ENCODE assay signal across 26 cellular contexts in genomic region chr9:14136047-14136446, GRCh38.
DNase-seq lines count a peak whose midpoint lies in the region; TF ChIP-seq lines count a peak whose summit lies in the region.
"Had no signal": no experiment of that assay in that cellular context is flagged by ENCODE, and none has a peak within 500 bp of the region (broad histone marks: within the 10 kb centered on the region; RNA-seq: fewer than 3 reads in every experiment).

No MANE protein-coding gene starts in this region.

- no peaks in the 10 kb centered on the region for H3K27me3 ChIP-seq in mammary epithelial cell (ENCODE audit: insufficient read depth, low read length)
- H3K27me3 ChIP-seq in breast epithelium: no peaks in the 10 kb centered on the region
- H3K27me3 ChIP-seq: ascending aorta, BLaER1, heart left ventricle, transverse colon had no signal

- no peak overlapping the region for H3K9ac ChIP-seq in mammary epithelial cell (ENCODE audit: insufficient read depth, low read length)
- H3K9ac ChIP-seq: BLaER1, SK-N-SH had no signal

- H3K4me2 ChIP-seq in mammary epithelial cell (ENCODE audit: insufficient read depth, low read depth, low read length): peak overlapping the region; percentile 77
- H3K4me2 ChIP-seq: BLaER1, SK-N-SH, smooth muscle cell had no signal

- H3K4me3 ChIP-seq in mammary epithelial cell (replicated peaks in 1 of 3; ENCODE audit: insufficient read depth in 1 of 3, low read depth in 2 of 3, low read length in 3 of 3) (peak overlapping the region in 1 of 3 experiments; percentile 11), breast epithelium (no peak overlapping the region)
- H3K4me3 ChIP-seq: ascending aorta, BLaER1, heart left ventricle, smooth muscle cell, transverse colon had no signal

- peaks cover 18% of the 10 kb centered on the region for H3K4me1 ChIP-seq in mammary epithelial cell (ENCODE audit: insufficient read depth, low read length)
- H3K4me1 ChIP-seq in breast epithelium: no peaks in the 10 kb centered on the region
- H3K4me1 ChIP-seq: ascending aorta had no signal

- in situ Hi-C loops in mammary epithelial cell (cut with MboI; ENCODE audit: low sequenced_read_pairs in 2 of 2): no loop called here

- H3K36me3 ChIP-seq in mammary epithelial cell (ENCODE audit: insufficient read depth, low read length) (peaks cover 1% of the 10 kb centered on the region), breast epithelium (no peaks in the 10 kb centered on the region)
- H3K36me3 ChIP-seq: ascending aorta, BLaER1, transverse colon had no signal

- H2AFZ ChIP-seq in mammary epithelial cell (ENCODE audit: low read depth, low read length): no peak overlapping the region

- no peak for TF ChIP-seq POLR2A in breast epithelium (IDR thresholded peaks at IDR 0.05)

- no peak for TF ChIP-seq CTCF in mammary epithelial cell (conservative IDR thresholded peaks at IDR 0.05 in 1 of 2, IDR thresholded peaks at IDR 0.05 in 1 of 2; ENCODE audit: extremely low read depth in 1 of 2, insufficient read depth in 1 of 2, low read depth in 1 of 2, low read length in 2 of 2)
- TF ChIP-seq CTCF in breast epithelium (IDR thresholded peaks at IDR 0.05): no peak
- TF ChIP-seq CTCF in VCaP (conservative IDR thresholded peaks at IDR 0.05): no peak

- H3K9me3 ChIP-seq in mammary epithelial cell (replicated peaks; ENCODE audit: insufficient read depth, low read length): no peaks in the 10 kb centered on the region
- no peaks in the 10 kb centered on the region for H3K9me3 ChIP-seq in breast epithelium
- H3K9me3 ChIP-seq: ascending aorta, BLaER1, heart left ventricle, SK-N-SH, transverse colon had no signal

- intact Hi-C loops in mammary epithelial cell (cut with micrococcal nuclease) (no loop called here), breast epithelium (cut with DNase I; ENCODE audit: low total_unique reads) (no loop called here)

- CTCF ChIA-PET in mammary epithelial cell (lab: Charles Lee; ENCODE audit: low non-redundant PET): no interaction called here

- no peaks in the 10 kb centered on the region for H3K79me2 ChIP-seq in mammary epithelial cell (ENCODE audit: insufficient read depth, low read length)

- dilution Hi-C loops in mammary epithelial cell (cut with HindIII; ENCODE audit: low sequenced_read_pairs): no loop called here

- H3K27ac ChIP-seq in mammary epithelial cell (ENCODE audit: insufficient read depth, low read depth, low read length): peak overlapping the region; percentile 56
- H3K27ac ChIP-seq in breast epithelium: no peak overlapping the region
- peak overlapping the region; percentile 52 for H3K27ac ChIP-seq in VCaP
- H3K27ac ChIP-seq: ascending aorta, BLaER1, heart left ventricle, transverse colon had no signal

- DNase-seq in mammary epithelial cell (no peak), breast epithelium (ENCODE audit: low spot score in 2 of 2) (no peak), NCI-H1930 (lab: John Stamatoyannopoulos, UW) (peak; percentile 85 to 92), COLO668 (lab: John Stamatoyannopoulos, UW; ENCODE audit: unreplicated experiment) (no peak), NCI-H524 treated with DMSO at 0.1 percent for 48 hours (lab: John Stamatoyannopoulos, UW) (no peak)
- DNase-seq in stimulated activated CD4-positive, alpha-beta T cell treated with anti-CD3 and anti-CD28 coated beads, Interleukin-12 subunit alpha, Interleukin-12 subunit beta, amount 100 ng/mL, for 4 hours: no peak
- DNase-seq: activated CD4-positive, alpha-beta T cell treated with anti-CD3 and anti-CD28 coated beads for 48 hours; activated CD8-positive, alpha-beta memory T cell treated with anti-CD3 and anti-CD28 coated beads for 24 hours; activated effector memory CD4-positive, alpha-beta T cell treated with anti-CD3 and anti-CD28 coated beads, Interleukin-2, amount 50 U/mL, for 16 hours; activated naive CD8-positive, alpha-beta T cell treated with anti-CD3 and anti-CD28 coated beads for 36 hours; caudate nucleus; cortex of kidney; effector memory CD8-positive, alpha-beta T cell; heart left ventricle; HFFc6; natural killer cell; NCI-H2029 treated with DMSO at 0.1 percent for 48 hours; NCI-H526; RPMI8226; SK-N-SH; T-helper 17 cell; transverse colon had no signal

- WGBS in mammary epithelial cell (ENCODE audit: low coverage, missing lambda C conversion rate): 6% methylated on average over 2 of the region's 2 CpGs

- no peaks in the 10 kb centered on the region for H4K20me1 ChIP-seq in mammary epithelial cell (ENCODE audit: insufficient read depth, low read length)
- H4K20me1 ChIP-seq: BLaER1 had no signal

- no TSS peak for BruUV-seq in mammary epithelial cell (replicated peaks; lab: Mats Ljungman, UMichigan)

Comparison
In these comparisons a context has a peak if more than half of its experiments do, and no peak if none do; other contexts are left out.
1. H3K27ac ChIP-seq: peak in mammary epithelial cell (single experiment) and VCaP (single experiment); none in breast epithelium (0 of 2).
2. DNase-seq: peak in NCI-H1930 (2 of 2); none in mammary epithelial cell (single experiment), breast epithelium (0 of 2), stimulated activated CD4-positive, alpha-beta T cell treated with anti-CD3 and anti-CD28 coated beads, Interleukin-12 subunit alpha, Interleukin-12 subunit beta, amount 100 ng/mL, for 4 hours (single experiment), COLO668 (single experiment) and NCI-H524 treated with DMSO at 0.1 percent for 48 hours (single experiment).